Comparison of ENCODE assay signal across 6 cellular contexts in the genomic region with DNA sequence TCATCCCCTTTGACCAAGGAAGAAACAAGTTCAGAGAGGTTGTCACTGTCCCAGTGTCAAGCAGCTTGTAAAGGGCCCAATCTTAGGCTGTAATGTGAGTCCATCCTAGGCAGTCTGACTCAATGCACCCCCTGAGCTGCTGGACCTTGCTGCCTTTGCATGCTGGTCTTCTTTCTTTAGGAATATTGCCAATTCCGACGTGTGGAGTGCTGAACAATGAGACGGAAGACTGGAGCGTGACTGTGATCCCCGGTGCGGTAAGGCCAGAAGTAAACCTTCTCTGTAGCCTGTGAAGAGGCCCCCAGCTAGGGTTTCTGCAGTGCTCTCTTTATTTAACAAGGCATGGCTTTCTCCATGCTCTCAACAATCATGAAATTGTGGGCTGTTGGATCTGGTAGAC.
DNase-seq lines count a peak whose midpoint lies in the region; ATAC-seq and TF ChIP-seq lines count a peak whose summit lies in the region.

No MANE protein-coding gene starts in this region.

- no peak for TF ChIP-seq CTCF in nephron progenitor cell (IDR thresholded peaks at IDR 0.05)

- H3K9ac ChIP-seq in ES-I3 (ENCODE audit: low read depth, low read length) = peak overlapping the region; percentile 87

- ATAC-seq in activated naive CD8-positive, alpha-beta T cell treated with anti-CD3 and anti-CD28 coated beads, Interleukin-2, amount 50 U/mL, for 24 hours = no peak
- ATAC-seq in GM18873 (IDR thresholded peaks at IDR 0.05; ENCODE audit: low FRiP score, unreplicated experiment) = no peak
- ATAC-seq in HG02981 (IDR thresholded peaks at IDR 0.05; ENCODE audit: unreplicated experiment) = no peak

- no peaks in the 10 kb centered on the region for H3K36me3 Mint-ChIP-seq in activated naive CD8-positive, alpha-beta T cell treated with anti-CD3 and anti-CD28 coated beads, Interleukin-2, amount 50 U/mL, for 24 hours (ENCODE audit: low read depth)
- H3K36me3 Mint-ChIP-seq in nephron progenitor cell (ENCODE audit: low read depth) = peaks cover 33% of the 10 kb centered on the region

- peaks cover 12% of the 10 kb centered on the region for H3K4me1 Mint-ChIP-seq in activated naive CD8-positive, alpha-beta T cell treated with anti-CD3 and anti-CD28 coated beads, Interleukin-2, amount 50 U/mL, for 24 hours
- H3K4me1 Mint-ChIP-seq in nephron progenitor cell = peaks cover 17% of the 10 kb centered on the region

- H3K27me3 Mint-ChIP-seq in activated naive CD8-positive, alpha-beta T cell treated with anti-CD3 and anti-CD28 coated beads, Interleukin-2, amount 50 U/mL, for 24 hours = no peaks in the 10 kb centered on the region
- H3K27me3 Mint-ChIP-seq in nephron progenitor cell (ENCODE audit: low read depth, poor library complexity) = peaks cover 3% of the 10 kb centered on the region

- no peaks in the 10 kb centered on the region for H3K9me3 ChIP-seq in ES-I3 (ENCODE audit: control insufficient read depth, insufficient read depth, low read length)

- H3K4me3 Mint-ChIP-seq in activated naive CD8-positive, alpha-beta T cell treated with anti-CD3 and anti-CD28 coated beads, Interleukin-2, amount 50 U/mL, for 24 hours = peak overlapping the region; percentile 81
- H3K4me3 Mint-ChIP-seq in nephron progenitor cell = peak overlapping the region; percentile 92

- DNase-seq in activated naive CD8-positive, alpha-beta T cell treated with anti-CD3 and anti-CD28 coated beads, Interleukin-2, amount 50 U/mL, for 24 hours = no peak
- DNase-seq in nephron progenitor cell (no peak), NCI-H1092 (lab: John Stamatoyannopoulos, UW) (no peak)

- no peaks in the 10 kb centered on the region for H3K9me3 Mint-ChIP-seq in activated naive CD8-positive, alpha-beta T cell treated with anti-CD3 and anti-CD28 coated beads, Interleukin-2, amount 50 U/mL, for 24 hours
- H3K9me3 Mint-ChIP-seq in nephron progenitor cell = no peaks in the 10 kb centered on the region

- H3K4me1 ChIP-seq in ES-I3 (ENCODE audit: insufficient read depth, low read length) = no peaks in the 10 kb centered on the region

- no peaks in the 10 kb centered on the region for H3K36me3 ChIP-seq in ES-I3 (ENCODE audit: insufficient read depth, low read length)

- H3K27ac Mint-ChIP-seq in activated naive CD8-positive, alpha-beta T cell treated with anti-CD3 and anti-CD28 coated beads, Interleukin-2, amount 50 U/mL, for 24 hours = no peak overlapping the region
- H3K27ac Mint-ChIP-seq in nephron progenitor cell = no peak overlapping the region
